Comparison of ENCODE assay signal across 17 cellular contexts in genomic region chr11:61783717-61784505, GRCh38. TPM values are rescaled to one million over a fixed set of nuclear protein-coding genes. Genes with fewer than 3 reads are reported as not detected.
DNase-seq lines count a peak whose midpoint lies in the region; ATAC-seq and TF ChIP-seq lines count a peak whose summit lies in the region.
"Had no signal": no experiment of that assay in that cellular context is flagged by ENCODE, and none has a peak within 500 bp of the region (broad histone marks: within the 10 kb centered on the region; RNA-seq: fewer than 3 reads in every experiment).

No MANE protein-coding gene starts in this region.

- no peak overlapping the region for H3K4ac ChIP-seq in trophoblast cell (ENCODE audit: low read depth, low read length)

- H4K91ac ChIP-seq in trophoblast cell (ENCODE audit: low read depth, low read length), result peak overlapping the region; percentile 17

- no peaks in the 10 kb centered on the region for H3K79me1 ChIP-seq in trophoblast cell (ENCODE audit: low read length)

- H2AFZ ChIP-seq in trophoblast cell (ENCODE audit: insufficient read depth, low read length, poor library complexity), result no peak overlapping the region

- H4K12ac ChIP-seq in trophoblast cell (ENCODE audit: low read depth, low read length), result no peak overlapping the region

- H3K4me1 Mint-ChIP-seq in T-helper 17 cell, result peaks cover 2% of the 10 kb centered on the region
- H3K4me1 Mint-ChIP-seq: activated CD4-positive, alpha-beta T cell treated with anti-CD3 and anti-CD28 coated beads for 36 hours had no signal

- peaks cover 5% of the 10 kb centered on the region for H3K36me3 Mint-ChIP-seq in T-helper 17 cell (ENCODE audit: low read depth)

- peak overlapping the region; percentile 6 for H2AK5ac ChIP-seq in trophoblast cell (ENCODE audit: low read length)

- H3K4me2 ChIP-seq in trophoblast cell (ENCODE audit: low read length), result no peak overlapping the region

- no peak overlapping the region for H2BK12ac ChIP-seq in trophoblast cell (ENCODE audit: low read length)

- H3K27ac Mint-ChIP-seq in T-helper 17 cell, result peak overlapping the region; percentile 37
- H3K27ac Mint-ChIP-seq: activated CD4-positive, alpha-beta T cell treated with anti-CD3 and anti-CD28 coated beads for 36 hours had no signal

- H2BK120ac ChIP-seq in trophoblast cell (ENCODE audit: insufficient read depth, low read length, poor library complexity), result peak overlapping the region; percentile 25

- H3K27me3 ChIP-seq in trophoblast cell (ENCODE audit: insufficient read depth, low read length) (no peaks in the 10 kb centered on the region), breast epithelium (no peaks in the 10 kb centered on the region)
- H3K27me3 ChIP-seq: vagina had no signal

- peak overlapping the region; percentile 7 for H3K27ac ChIP-seq in trophoblast cell (ENCODE audit: low read depth, low read length)
- no peak overlapping the region for H3K27ac ChIP-seq in breast epithelium
- H3K27ac ChIP-seq: vagina had no signal

- H3K27me3 Mint-ChIP-seq in T-helper 17 cell, result no peaks in the 10 kb centered on the region
- H3K27me3 Mint-ChIP-seq: activated CD4-positive, alpha-beta T cell treated with anti-CD3 and anti-CD28 coated beads for 36 hours; naive thymus-derived CD8-positive, alpha-beta T cell had no signal

- no peaks in the 10 kb centered on the region for H3K9me3 ChIP-seq in T-helper 17 cell (ENCODE audit: control insufficient read depth, low read length, poor library complexity, severe bottlenecking)
- H3K9me3 ChIP-seq in trophoblast cell (ENCODE audit: insufficient read depth, low read depth, low read length), result peaks cover 7% of the 10 kb centered on the region
- no peaks in the 10 kb centered on the region for H3K9me3 ChIP-seq in breast epithelium
- H3K9me3 ChIP-seq: vagina had no signal

- peak overlapping the region; percentile 13 for H3K18ac ChIP-seq in trophoblast cell (ENCODE audit: low read length)

- no CpG with 5 or more reads among the region's 13 CpGs for WGBS in trophoblast cell (ENCODE audit: extremely low coverage, insufficient coverage, insufficient read length)

- no peak overlapping the region for H3K14ac ChIP-seq in trophoblast cell (ENCODE audit: low read length)

- H3K4me1 ChIP-seq in trophoblast cell (ENCODE audit: control insufficient read depth in 1 of 2, insufficient read depth in 2 of 2, low read length in 2 of 2), result peaks cover 25 to 34% of the 10 kb centered on the region in 2 experiments
- H3K4me1 ChIP-seq in breast epithelium, result no peaks in the 10 kb centered on the region
- H3K4me1 ChIP-seq: vagina had no signal

- intact Hi-C loops in breast epithelium (cut with DNase I; ENCODE audit: low total_unique reads), result loop anchor here (1.0 kb wide), 1 partner anchor 16 kb away; no protein-coding TSS in a partner anchor

- DNase-seq in GM03348 (ENCODE audit: low spot score), result peak; percentile 48
- no peak for DNase-seq in T-helper 17 cell
- peak; percentile 52 for DNase-seq in fibroblast of villous mesenchyme (ENCODE audit: low read depth)
- DNase-seq in trophoblast cell, result no peak
- DNase-seq in nucleus accumbens (lab: John Stamatoyannopoulos, UW), result no peak
- DNase-seq in NCI-H146 treated with DMSO at 0.1 percent for 48 hours (lab: John Stamatoyannopoulos, UW; ENCODE audit: unreplicated experiment), result no peak
- DNase-seq in DMS 273 treated with DMSO at 0.1 percent for 48 hours (lab: John Stamatoyannopoulos, UW), result no peak
- no peak for DNase-seq in breast epithelium (ENCODE audit: low spot score in 2 of 2)
- DNase-seq: activated CD4-positive, alpha-beta T cell treated with anti-CD3 and anti-CD28 coated beads for 36 hours; left ventricle myocardium superior; naive thymus-derived CD8-positive, alpha-beta T cell; SHP77; stimulated activated naive CD8-positive, alpha-beta T cell treated with anti-CD3 and anti-CD28 coated beads, Interleukin-15, Interleukin-2, amounts not matched to agents 100 U/mL and 50 U/mL, for 24 hours; T-helper 9 cell had no signal

- H3K4me3 ChIP-seq in fibroblast of villous mesenchyme (ENCODE audit: low read depth, low read length), result no peak overlapping the region
- no peak overlapping the region for H3K4me3 ChIP-seq in trophoblast cell (ENCODE audit: low read depth, low read length)
- no peak overlapping the region for H3K4me3 ChIP-seq in breast epithelium
- H3K4me3 ChIP-seq: vagina had no signal

- no peak overlapping the region for H2BK5ac ChIP-seq in trophoblast cell (ENCODE audit: low read depth, low read length, poor library complexity)

- H3K9ac ChIP-seq in trophoblast cell (ENCODE audit: low read length), result no peak overlapping the region

- H3K4me3 Mint-ChIP-seq in T-helper 17 cell, result peak overlapping the region; percentile 31
- H3K4me3 Mint-ChIP-seq: activated CD4-positive, alpha-beta T cell treated with anti-CD3 and anti-CD28 coated beads for 36 hours; naive thymus-derived CD8-positive, alpha-beta T cell had no signal

- H4K8ac ChIP-seq in trophoblast cell (ENCODE audit: low read depth, low read length), result no peak overlapping the region

- TF ChIP-seq CTCF in fibroblast of villous mesenchyme (IDR thresholded peaks at IDR 0.05; ENCODE audit: insufficient read depth, low read depth, low read length) (no peak), breast epithelium (IDR thresholded peaks at IDR 0.05) (no peak)

- ATAC-seq in T-helper 17 cell, result no peak
- ATAC-seq: activated CD4-positive, alpha-beta T cell treated with anti-CD3 and anti-CD28 coated beads for 36 hours; HCT116; left ventricle myocardium superior; naive thymus-derived CD8-positive, alpha-beta T cell; stimulated activated naive CD8-positive, alpha-beta T cell treated with anti-CD3 and anti-CD28 coated beads, Interleukin-15, Interleukin-2, amounts not matched to agents 100 U/mL and 50 U/mL, for 24 hours had no signal

- H3K79me2 ChIP-seq in trophoblast cell (ENCODE audit: control insufficient read depth, insufficient read depth, low read length, poor library complexity), result peaks cover 2% of the 10 kb centered on the region

- no peak for TF ChIP-seq POLR2A in breast epithelium (IDR thresholded peaks at IDR 0.05)

- H3K36me3 ChIP-seq in trophoblast cell (ENCODE audit: control insufficient read depth in 1 of 2, insufficient read depth in 2 of 2, low read length in 2 of 2) (peaks cover 50 to 54% of the 10 kb centered on the region in 2 experiments), breast epithelium (peaks cover 8% of the 10 kb centered on the region)

- no peak overlapping the region for H3K23ac ChIP-seq in trophoblast cell (ENCODE audit: low read length)

RNA-seq across cellular contexts. Expression of gene TMEM258, which starts 8.5 kb away (rescaled TPM):
- total RNA-seq in T-helper 17 cell, result 10 to 100 TPM; 68.4 to 77.6 TPM
- total RNA-seq in fibroblast of villous mesenchyme, result 40.6 and 76.4 TPM in 2 replicates
- 246 and 256 TPM in 2 replicates for polyA plus RNA-seq in trophoblast cell (2013)
- total RNA-seq in breast epithelium, result 10 to 100 TPM; 35.4 to 55.4 (median 35.7) TPM

RNA-seq across cellular contexts. Expression of gene FEN1, which starts 8.8 kb away (rescaled TPM):
- total RNA-seq in T-helper 17 cell (10 to 100 TPM in 1 of 2 donors, 1 to 10 TPM in 1; 9.7 to 13.0 TPM), fibroblast of villous mesenchyme (23.8 and 27.6 TPM in 2 replicates), breast epithelium (1 to 10 TPM; 5.9 to 9.2 (median 8.5) TPM)
- 53.9 and 58.2 TPM in 2 replicates for polyA plus RNA-seq in trophoblast cell (2013)

RNA-seq across cellular contexts. Expression of gene MYRF, which starts 31.5 kb away (rescaled TPM):
- 1 to 10 TPM in 1 of 2 donors, under 1 TPM in 1; 0.47 to 1.5 TPM for total RNA-seq in T-helper 17 cell
- 2.6 and 9.7 TPM in 2 replicates for total RNA-seq in fibroblast of villous mesenchyme
- polyA plus RNA-seq in trophoblast cell (2013), result 9.8 and 10.4 TPM in 2 replicates
- total RNA-seq in breast epithelium, result 1 to 10 TPM in 1 of 3 donors, under 1 TPM in 2; 0.32 to 6.9 (median 0.66) TPM
- total RNA-seq: skeletal muscle tissue had no signal

RNA-seq across cellular contexts. Expression of gene FADS1, which starts 32.9 kb away (rescaled TPM):
- 1 to 10 TPM; 1.2 to 4.6 TPM for total RNA-seq in T-helper 17 cell
- total RNA-seq in fibroblast of villous mesenchyme, result 190 and 244 TPM in 2 replicates
- 83.8 and 84.0 TPM in 2 replicates for polyA plus RNA-seq in trophoblast cell (2013)
- total RNA-seq in breast epithelium, result 100 to 1,000 TPM in 1 of 3 donors, 10 to 100 TPM in 1, 1 to 10 TPM in 1; 8.8 to 112 (median 15.1) TPM

RNA-seq across cellular contexts. Expression of gene FADS2, which starts 44.2 kb away (rescaled TPM):
- total RNA-seq in T-helper 17 cell (10 to 100 TPM in 1 of 2 donors, 1 to 10 TPM in 1; 5.2 to 15.7 TPM), fibroblast of villous mesenchyme (713 and 741 TPM in 2 replicates), breast epithelium (10 to 100 TPM in 1 of 3 donors, 1 to 10 TPM in 2; 5.6 to 35.8 (median 7.5) TPM)
- 538 and 565 TPM in 2 replicates for polyA plus RNA-seq in trophoblast cell (2013)
- total RNA-seq: naive thymus-derived CD8-positive, alpha-beta T cell had no signal

Comparison
In these comparisons a context has a peak if more than half of its experiments do, and no peak if none do; other contexts are left out.
1. DNase-seq: peak in GM03348 (single experiment) and fibroblast of villous mesenchyme (single experiment); none in T-helper 17 cell (0 of 3), trophoblast cell (0 of 2), nucleus accumbens (0 of 56), NCI-H146 treated with DMSO at 0.1 percent for 48 hours (single experiment), DMS 273 treated with DMSO at 0.1 percent for 48 hours (single experiment) and breast epithelium (0 of 2).